In genomic region chr2:45263147-45263546, GRCh38 we compare ENCODE assay signal across 16 cellular contexts.
DNase-seq lines count a peak whose midpoint lies in the region; ATAC-seq and TF ChIP-seq lines count a peak whose summit lies in the region.
"Had no signal": no experiment of that assay in that cellular context is flagged by ENCODE, and none has a peak within 500 bp of the region (broad histone marks: within the 10 kb centered on the region; RNA-seq: fewer than 3 reads in every experiment).

No MANE protein-coding gene starts in this region.

- no peaks in the 10 kb centered on the region for H3K9me3 Mint-ChIP-seq in activated naive CD8-positive, alpha-beta T cell treated with anti-CD3 and anti-CD28 coated beads for 36 hours
- H3K9me3 Mint-ChIP-seq in stimulated activated naive CD8-positive, alpha-beta T cell treated with anti-CD3 and anti-CD28 coated beads, Interleukin-15, amount 100 ng/mL, for 72 hours: no peaks in the 10 kb centered on the region
- H3K9me3 Mint-ChIP-seq in activated T-helper 17 cell treated with anti-CD3 and anti-CD28 coated beads, Interleukin-2, amount 50 U/mL, for 72 hours: peaks cover 4% of the 10 kb centered on the region

- H3K4me1 Mint-ChIP-seq in activated naive CD8-positive, alpha-beta T cell treated with anti-CD3 and anti-CD28 coated beads for 36 hours: peaks cover 3% of the 10 kb centered on the region
- H3K4me1 Mint-ChIP-seq in stimulated activated naive CD8-positive, alpha-beta T cell treated with anti-CD3 and anti-CD28 coated beads, Interleukin-15, amount 100 ng/mL, for 72 hours: no peaks in the 10 kb centered on the region
- H3K4me1 Mint-ChIP-seq in activated T-helper 17 cell treated with anti-CD3 and anti-CD28 coated beads, Interleukin-2, amount 50 U/mL, for 72 hours: no peaks in the 10 kb centered on the region

- H3K36me3 Mint-ChIP-seq in activated naive CD8-positive, alpha-beta T cell treated with anti-CD3 and anti-CD28 coated beads for 36 hours: no peaks in the 10 kb centered on the region
- no peaks in the 10 kb centered on the region for H3K36me3 Mint-ChIP-seq in activated T-helper 17 cell treated with anti-CD3 and anti-CD28 coated beads, Interleukin-2, amount 50 U/mL, for 72 hours (ENCODE audit: low read depth)
- H3K36me3 Mint-ChIP-seq: activated naive CD4-positive, alpha-beta T cell treated with anti-CD3 and anti-CD28 coated beads, Interleukin-2, amount 50 U/mL, for 72 hours had no signal

- H3K27me3 Mint-ChIP-seq in activated naive CD8-positive, alpha-beta T cell treated with anti-CD3 and anti-CD28 coated beads for 36 hours: peaks cover 19% of the 10 kb centered on the region
- peaks cover 38% of the 10 kb centered on the region for H3K27me3 Mint-ChIP-seq in stimulated activated naive CD8-positive, alpha-beta T cell treated with anti-CD3 and anti-CD28 coated beads, Interleukin-15, amount 100 ng/mL, for 72 hours
- peaks cover 28% of the 10 kb centered on the region for H3K27me3 Mint-ChIP-seq in activated T-helper 17 cell treated with anti-CD3 and anti-CD28 coated beads, Interleukin-2, amount 50 U/mL, for 72 hours

- H3K27ac Mint-ChIP-seq in activated naive CD8-positive, alpha-beta T cell treated with anti-CD3 and anti-CD28 coated beads for 36 hours: no peak overlapping the region
- H3K27ac Mint-ChIP-seq in stimulated activated naive CD8-positive, alpha-beta T cell treated with anti-CD3 and anti-CD28 coated beads, Interleukin-15, amount 100 ng/mL, for 72 hours: no peak overlapping the region
- H3K27ac Mint-ChIP-seq in activated T-helper 17 cell treated with anti-CD3 and anti-CD28 coated beads, Interleukin-2, amount 50 U/mL, for 72 hours: no peak overlapping the region
- H3K27ac Mint-ChIP-seq: activated naive CD4-positive, alpha-beta T cell treated with anti-CD3 and anti-CD28 coated beads, Interleukin-2, amount 50 U/mL, for 72 hours had no signal

- peak; percentile 32 for DNase-seq in NCI-H510A treated with DMSO at 0.1 percent for 48 hours (lab: John Stamatoyannopoulos, UW)
- no peak for DNase-seq in NCI-H510A (lab: John Stamatoyannopoulos, UW)
- DNase-seq in NCI-H526 treated with DMSO at 0.1 percent for 48 hours (lab: John Stamatoyannopoulos, UW): peak; percentile 59
- DNase-seq in coronary artery (ENCODE audit: low spot score): peak; percentile 38
- DNase-seq in renal cortical epithelial cell (ENCODE audit: low read depth): peak; percentile 67
- no peak for DNase-seq in activated naive CD8-positive, alpha-beta T cell treated with anti-CD3 and anti-CD28 coated beads for 36 hours
- DNase-seq in stimulated activated naive CD8-positive, alpha-beta T cell treated with anti-CD3 and anti-CD28 coated beads, Interleukin-15, amount 100 ng/mL, for 72 hours: no peak
- DNase-seq: central memory CD4-positive, alpha-beta T cell; DMS53; GM23248; MG63; NCI-H2227 treated with DMSO at 0.1 percent for 48 hours; occipital lobe had no signal

- H3K4me3 Mint-ChIP-seq in activated naive CD8-positive, alpha-beta T cell treated with anti-CD3 and anti-CD28 coated beads for 36 hours: no peak overlapping the region
- H3K4me3 Mint-ChIP-seq in stimulated activated naive CD8-positive, alpha-beta T cell treated with anti-CD3 and anti-CD28 coated beads, Interleukin-15, amount 100 ng/mL, for 72 hours: no peak overlapping the region
- H3K4me3 Mint-ChIP-seq in activated T-helper 17 cell treated with anti-CD3 and anti-CD28 coated beads, Interleukin-2, amount 50 U/mL, for 72 hours: no peak overlapping the region

- no peak overlapping the region for H3K27ac ChIP-seq in coronary artery
- H3K27ac ChIP-seq: GM23248, tibial nerve had no signal

- H3K4me3 ChIP-seq in coronary artery: no peak overlapping the region
- H3K4me3 ChIP-seq: GM23248, MG63, tibial nerve had no signal

- ATAC-seq in stimulated activated naive CD8-positive, alpha-beta T cell treated with anti-CD3 and anti-CD28 coated beads, Interleukin-15, amount 100 ng/mL, for 72 hours: no peak
- no peak for ATAC-seq in activated T-helper 17 cell treated with anti-CD3 and anti-CD28 coated beads, Interleukin-2, amount 50 U/mL, for 72 hours (replicated peaks)
- ATAC-seq: activated naive CD4-positive, alpha-beta T cell treated with anti-CD3 and anti-CD28 coated beads, Interleukin-2, amount 50 U/mL, for 72 hours had no signal

- no peak for TF ChIP-seq CTCF in coronary artery (IDR thresholded peaks at IDR 0.05)

Comparison
In these comparisons a context has a peak if more than half of its experiments do, and no peak if none do; other contexts are left out.
1. DNase-seq: peak in NCI-H510A treated with DMSO at 0.1 percent for 48 hours (single experiment), NCI-H526 treated with DMSO at 0.1 percent for 48 hours (single experiment), coronary artery (single experiment) and renal cortical epithelial cell (single experiment); none in NCI-H510A (single experiment), activated naive CD8-positive, alpha-beta T cell treated with anti-CD3 and anti-CD28 coated beads for 36 hours (single experiment) and stimulated activated naive CD8-positive, alpha-beta T cell treated with anti-CD3 and anti-CD28 coated beads, Interleukin-15, amount 100 ng/mL, for 72 hours (0 of 2).